ENCODE assay signal across 9 cellular contexts in the genomic region with DNA sequence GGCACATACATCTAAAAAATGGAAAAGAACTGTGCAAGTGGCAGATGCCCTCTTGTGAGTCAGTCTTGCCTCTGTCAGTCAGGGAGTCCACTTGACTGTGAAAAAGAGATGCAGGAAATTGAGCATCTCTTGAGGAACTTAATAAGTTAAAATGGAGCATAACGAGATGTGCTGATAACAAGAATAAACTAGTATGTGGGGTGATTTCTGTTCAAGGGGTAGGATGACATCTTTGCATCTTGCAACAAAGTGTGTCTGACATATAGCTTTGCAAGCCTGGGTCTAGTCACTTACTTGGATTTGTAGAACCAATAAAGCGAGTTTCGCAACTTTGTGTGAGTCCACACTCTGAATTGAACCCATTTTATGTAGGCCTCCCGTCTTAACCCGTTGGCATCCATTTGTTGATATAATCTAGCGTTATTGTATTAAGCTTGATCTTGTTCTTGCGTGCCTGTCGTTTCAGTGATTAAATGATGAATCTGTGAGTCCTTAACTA. TPM values are rescaled to one million over a fixed set of nuclear protein-coding genes. Genes with fewer than 3 reads are reported as not detected.
A peak's percentile ranks its signal among the peaks of the same experiment; 100 is the strongest.
DNase-seq lines count a peak whose midpoint lies in the region; ATAC-seq and TF ChIP-seq lines count a peak whose summit lies in the region.
"Had no signal": no experiment of that assay in that cellular context is flagged by ENCODE, and none has a peak within 500 bp of the region (broad histone marks: within the 10 kb centered on the region; RNA-seq: fewer than 3 reads in every experiment).

No MANE protein-coding gene starts in this region.

- no peak for TF ChIP-seq RAD21 in SK-N-SH (IDR thresholded peaks at IDR 0.05; ENCODE audit: low read length)

- H3K9me3 ChIP-seq in SK-N-SH (no peaks in the 10 kb centered on the region), fibroblast of lung (ENCODE audit: control insufficient read depth, insufficient read depth, low read depth, low read length) (no peaks in the 10 kb centered on the region)

- H3K79me2 ChIP-seq in SK-N-SH (ENCODE audit: insufficient read depth) (peaks cover 64% of the 10 kb centered on the region), fibroblast of lung (ENCODE audit: control insufficient read depth, insufficient read depth, low read length) (peaks cover 58% of the 10 kb centered on the region)

- H3K4me2 ChIP-seq in SK-N-SH (peak overlapping the region; percentile 73), fibroblast of lung (ENCODE audit: extremely low read depth, insufficient read depth, low read length) (peak overlapping the region; percentile 76)

- DNase-seq in SK-N-SH = no peak
- peak; percentile 2 for DNase-seq in RPMI8226
- peak; percentile 38 to 63 for DNase-seq in fibroblast of lung (ENCODE audit: low read depth in 2 of 2)
- no peak for DNase-seq in stimulated activated effector memory CD8-positive, alpha-beta T cell treated with anti-CD3 and anti-CD28 coated beads, Interleukin-12 subunit alpha, Interleukin-12 subunit beta, amount 100 ng/mL, for 72 hours (ENCODE audit: low spot score in 2 of 2)
- no peak for DNase-seq in GF-D8 (lab: John Stamatoyannopoulos, UW)
- DNase-seq: NCI-H1092 had no signal

- H4K20me1 ChIP-seq in SK-N-SH (ENCODE audit: insufficient read depth) (peaks cover 49% of the 10 kb centered on the region), fibroblast of lung (ENCODE audit: control insufficient read depth, extremely low read depth, insufficient read depth, low read length) (no peaks in the 10 kb centered on the region)

- no peak for ATAC-seq in SK-N-SH treated with all-trans-retinoic acid at 6 μM for 48 hours
- ATAC-seq in stimulated activated effector memory CD8-positive, alpha-beta T cell treated with anti-CD3 and anti-CD28 coated beads, Interleukin-12 subunit alpha, Interleukin-12 subunit beta, amount 100 ng/mL, for 72 hours = no peak
- ATAC-seq in HG02763 (IDR thresholded peaks at IDR 0.05; ENCODE audit: unreplicated experiment) = no peak
- ATAC-seq in GM18867 (IDR thresholded peaks at IDR 0.05; ENCODE audit: unreplicated experiment) = no peak

- H3K27me3 ChIP-seq in SK-N-SH (ENCODE audit: insufficient read depth) (no peaks in the 10 kb centered on the region), fibroblast of lung (ENCODE audit: control insufficient read depth, insufficient read depth, low read length) (no peaks in the 10 kb centered on the region)

- H3K9me3 Mint-ChIP-seq in stimulated activated effector memory CD8-positive, alpha-beta T cell treated with anti-CD3 and anti-CD28 coated beads, Interleukin-12 subunit alpha, Interleukin-12 subunit beta, amount 100 ng/mL, for 72 hours = no peaks in the 10 kb centered on the region

- CTCF ChIA-PET in SK-N-SH (lab: Yijun Ruan, JAX) = interaction anchor here (0.6 to 1.7 kb wide), 4 partner anchors 8 to 56 kb away, joined by 3 to 10 read pairs (median 5); no protein-coding TSS in a partner anchor

- peaks cover 30% of the 10 kb centered on the region for H3F3A ChIP-seq in SK-N-SH (replicated peaks; ENCODE audit: insufficient read depth)

- no peak overlapping the region for H3K27ac ChIP-seq in SK-N-SH (ENCODE audit: low read depth in 2 of 2, low read length in 1 of 2)
- H3K27ac ChIP-seq in fibroblast of lung (ENCODE audit: insufficient read depth, low read length) = no peak overlapping the region

- TF ChIP-seq CTCF in SK-N-SH (IDR thresholded peaks at IDR 0.05) = no peak
- no peak for TF ChIP-seq CTCF in fibroblast of lung (conservative IDR thresholded peaks at IDR 0.05 in 1 of 2, IDR thresholded peaks at IDR 0.05 in 1 of 2; ENCODE audit: low read depth in 1 of 2, low read length in 2 of 2)

- peak overlapping the region; percentile 89 for H3K27ac Mint-ChIP-seq in stimulated activated effector memory CD8-positive, alpha-beta T cell treated with anti-CD3 and anti-CD28 coated beads, Interleukin-12 subunit alpha, Interleukin-12 subunit beta, amount 100 ng/mL, for 72 hours

- H3K4me3 Mint-ChIP-seq in stimulated activated effector memory CD8-positive, alpha-beta T cell treated with anti-CD3 and anti-CD28 coated beads, Interleukin-12 subunit alpha, Interleukin-12 subunit beta, amount 100 ng/mL, for 72 hours = peak overlapping the region; percentile 87

- H3K36me3 Mint-ChIP-seq in stimulated activated effector memory CD8-positive, alpha-beta T cell treated with anti-CD3 and anti-CD28 coated beads, Interleukin-12 subunit alpha, Interleukin-12 subunit beta, amount 100 ng/mL, for 72 hours = peaks cover 31% of the 10 kb centered on the region

- 48% methylated on average over 8 of the region's 8 CpGs for WGBS in SK-N-SH (ENCODE audit: low lambda C conversion rate)

- POLR2A ChIA-PET in SK-N-SH (lab: Yijun Ruan, JAX) = no interaction called here

- H3K9ac ChIP-seq in SK-N-SH = no peak overlapping the region; the same call in 1 of the 2 replicates
- H3K9ac ChIP-seq in fibroblast of lung (ENCODE audit: insufficient read depth, low read length) = no peak overlapping the region

- H3K4me1 Mint-ChIP-seq in stimulated activated effector memory CD8-positive, alpha-beta T cell treated with anti-CD3 and anti-CD28 coated beads, Interleukin-12 subunit alpha, Interleukin-12 subunit beta, amount 100 ng/mL, for 72 hours = peaks cover 64% of the 10 kb centered on the region

- H3K4me3 ChIP-seq in SK-N-SH (ENCODE audit: low read depth in 2 of 2, low read length in 1 of 2) (peak overlapping the region in 1 of 2 experiments; percentile 90; a peak in 1 of 4 replicates), fibroblast of lung (replicated peaks in 1 of 4; ENCODE audit: control extremely low read depth in 1 of 4, insufficient read depth in 1 of 4, low read depth in 3 of 4, low read length in 4 of 4) (peak overlapping the region in 2 of 4 experiments; percentile 90 to 93)

- TF ChIP-seq EP300 in SK-N-SH (IDR thresholded peaks at IDR 0.05; ENCODE audit: borderline replicate concordance in 1 of 2, low read depth in 1 of 2, low read length in 1 of 2) = no peak

- H3K36me3 ChIP-seq in SK-N-SH (replicated peaks in 1 of 2; ENCODE audit: control insufficient read depth in 1 of 2, insufficient read depth in 2 of 2, low read length in 1 of 2) (no peaks in the 10 kb centered on the region), fibroblast of lung (ENCODE audit: control insufficient read depth, insufficient read depth, low read length) (no peaks in the 10 kb centered on the region)

- H2AFZ ChIP-seq in SK-N-SH (ENCODE audit: low read depth) (no peak overlapping the region), fibroblast of lung (ENCODE audit: low read length) (no peak overlapping the region)

- H3K9me2 ChIP-seq in SK-N-SH = no peaks in the 10 kb centered on the region

- H3K4me1 ChIP-seq in SK-N-SH (ENCODE audit: control insufficient read depth in 1 of 2, insufficient read depth in 2 of 2, low read depth in 1 of 2, low read length in 1 of 2) (peaks cover 30 to 46% of the 10 kb centered on the region in 2 experiments; a peak in 3 of 4 replicates), fibroblast of lung (ENCODE audit: control insufficient read depth, extremely low read depth, insufficient read depth, low read length) (peaks cover 37% of the 10 kb centered on the region)

TF ChIP-seq in SK-N-SH, 30 proteins besides CTCF, POLR2A, EP300 and RAD21:
- TF ChIP-seq GATA2 (CRISPR knock-in tag; IDR thresholded peaks at IDR 0.05) (0 out of 2 replicates have a peak, but pooled peaks have one; percentile 16), RFX5 (IDR thresholded peaks at IDR 0.05; ENCODE audit: low read length) (no peak)
- TF ChIP-seq, protein P1, sequence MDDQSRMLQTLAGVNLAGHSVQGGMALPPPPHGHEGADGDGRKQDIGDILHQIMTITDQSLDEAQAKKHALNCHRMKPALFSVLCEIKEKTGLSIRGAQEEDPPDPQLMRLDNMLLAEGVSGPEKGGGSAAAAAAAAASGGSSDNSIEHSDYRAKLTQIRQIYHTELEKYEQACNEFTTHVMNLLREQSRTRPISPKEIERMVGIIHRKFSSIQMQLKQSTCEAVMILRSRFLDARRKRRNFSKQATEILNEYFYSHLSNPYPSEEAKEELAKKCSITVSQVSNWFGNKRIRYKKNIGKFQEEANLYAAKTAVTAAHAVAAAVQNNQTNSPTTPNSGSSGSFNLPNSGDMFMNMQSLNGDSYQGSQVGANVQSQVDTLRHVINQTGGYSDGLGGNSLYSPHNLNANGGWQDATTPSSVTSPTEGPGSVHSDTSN (IDR thresholded peaks at IDR 0.05) = peak; percentile 46

TF ChIP-seq in SK-N-SH treated with all-trans-retinoic acid at 6 μM for 48 hours, 23 proteins besides CTCF, POLR2A, EP300 and RAD21 (continues in another document):
- no peak for TF ChIP-seq ZNF70 (CRISPR knock-in tag; IDR thresholded peaks at IDR 0.05)
- no peak for TF ChIP-seq ZFP3 (CRISPR knock-in tag; IDR thresholded peaks at IDR 0.05)
- TF ChIP-seq, protein P2, sequence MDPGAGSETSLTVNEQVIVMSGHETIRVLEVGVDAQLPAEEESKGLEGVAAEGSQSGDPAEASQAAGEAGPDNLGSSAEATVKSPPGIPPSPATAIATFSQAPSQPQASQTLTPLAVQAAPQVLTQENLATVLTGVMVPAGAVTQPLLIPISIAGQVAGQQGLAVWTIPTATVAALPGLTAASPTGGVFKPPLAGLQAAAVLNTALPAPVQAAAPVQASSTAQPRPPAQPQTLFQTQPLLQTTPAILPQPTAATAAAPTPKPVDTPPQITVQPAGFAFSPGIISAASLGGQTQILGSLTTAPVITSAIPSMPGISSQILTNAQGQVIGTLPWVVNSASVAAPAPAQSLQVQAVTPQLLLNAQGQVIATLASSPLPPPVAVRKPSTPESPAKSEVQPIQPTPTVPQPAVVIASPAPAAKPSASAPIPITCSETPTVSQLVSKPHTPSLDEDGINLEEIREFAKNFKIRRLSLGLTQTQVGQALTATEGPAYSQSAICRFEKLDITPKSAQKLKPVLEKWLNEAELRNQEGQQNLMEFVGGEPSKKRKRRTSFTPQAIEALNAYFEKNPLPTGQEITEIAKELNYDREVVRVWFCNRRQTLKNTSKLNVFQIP (CRISPR knock-in tag; IDR thresholded peaks at IDR 0.05; ENCODE audit: borderline replicate concordance, low read depth) = no peak
- TF ChIP-seq ARNTL (CRISPR knock-in tag; IDR thresholded peaks at IDR 0.05; ENCODE audit: borderline replicate concordance, low read depth) = no peak
- TF ChIP-seq ZC3H10 (CRISPR knock-in tag; IDR thresholded peaks at IDR 0.05) = no peak
- TF ChIP-seq TCF4 (CRISPR knock-in tag; IDR thresholded peaks at IDR 0.05; ENCODE audit: borderline replicate concordance) = no peak
- TF ChIP-seq ISL1 (CRISPR knock-in tag; IDR thresholded peaks at IDR 0.05) = no peak
- no peak for TF ChIP-seq OSR1 (CRISPR knock-in tag; IDR thresholded peaks at IDR 0.05)

RNA-seq across cellular contexts. Expression of a gene that starts 2.2 kb away (rescaled TPM):
- 9.3 and 10.8 TPM in 2 replicates for polyA plus RNA-seq in SK-N-SH (2012; rRNA removed)
- 9.3 and 9.6 TPM in 2 replicates for polyA plus RNA-seq in SK-N-SH (2012; cell fraction: cytosol; rRNA removed)
- polyA plus RNA-seq in SK-N-SH (2012; cell fraction: nucleus; rRNA removed) = 45.6 and 46.7 TPM in 2 replicates
- total RNA-seq in fibroblast of lung = 48.5 and 55.5 TPM in 2 replicates
- polyA plus RNA-seq in fibroblast of lung = 19.9 and 21.3 TPM in 2 replicates
- 18.4 and 21.1 TPM in 2 replicates for polyA plus RNA-seq in fibroblast of lung (2012)
- polyA minus RNA-seq in fibroblast of lung (ENCODE audit: low replicate concordance) = 18.3 and 53.6 TPM in 2 replicates

Comparison
In these comparisons a context has a peak if more than half of its experiments do, and no peak if none do; other contexts are left out.
1. DNase-seq: peak in RPMI8226 (single experiment) and fibroblast of lung (2 of 2); none in SK-N-SH (single experiment), stimulated activated effector memory CD8-positive, alpha-beta T cell treated with anti-CD3 and anti-CD28 coated beads, Interleukin-12 subunit alpha, Interleukin-12 subunit beta, amount 100 ng/mL, for 72 hours (0 of 2) and GF-D8 (single experiment).